Comparison of ENCODE assay signal across 1 cellular context in the genomic region with DNA sequence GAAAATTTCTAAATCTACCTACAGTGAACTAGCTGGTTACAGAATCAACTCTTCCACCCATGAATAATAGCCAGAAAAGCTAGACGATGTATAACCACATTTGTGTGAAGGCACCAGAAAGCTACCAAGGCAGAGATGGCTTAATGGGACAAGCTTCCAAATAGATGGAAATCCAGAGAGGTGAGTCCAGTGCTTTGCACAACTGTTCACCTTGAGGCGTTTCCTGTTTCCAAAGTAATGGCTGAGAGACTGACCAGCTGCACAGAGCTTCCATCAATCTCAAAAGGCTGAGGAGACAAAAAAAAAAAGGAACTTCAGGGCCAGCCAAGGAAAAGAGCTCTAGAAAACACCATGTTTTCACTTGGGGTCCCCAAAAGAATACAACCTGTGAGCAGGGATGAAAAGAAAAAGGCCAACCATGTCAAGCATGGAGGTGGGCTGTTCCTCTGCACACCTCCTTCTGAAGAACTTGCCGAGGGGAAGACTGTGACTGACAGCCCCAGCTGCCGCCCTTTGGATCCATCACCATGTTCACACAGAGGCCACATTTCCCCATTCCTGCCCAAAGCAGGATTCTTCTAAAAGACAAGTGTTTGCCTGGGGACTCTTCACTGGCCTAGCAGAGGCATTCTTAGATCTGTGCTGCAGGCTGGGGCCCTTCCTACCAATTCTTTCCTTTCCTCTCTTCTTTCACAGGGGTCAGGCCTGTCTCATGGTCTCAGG.
TF ChIP-seq lines count a peak whose summit lies in the region.

No MANE protein-coding gene starts in this region.

TF ChIP-seq in K562, 482 proteins besides CTCF, POLR2A, EP300 and RAD21 (continued from another document):
- no peak for TF ChIP-seq CLOCK (CRISPR knock-in tag; IDR thresholded peaks at IDR 0.05; ENCODE audit: borderline replicate concordance)
